Comparison of ENCODE assay signal across 31 cellular contexts in genomic region chr4:159926871-159927270, GRCh38.
DNase-seq lines count a peak whose midpoint lies in the region; ATAC-seq and TF ChIP-seq lines count a peak whose summit lies in the region.
"Had no signal": no experiment of that assay in that cellular context is flagged by ENCODE, and none has a peak within 500 bp of the region (broad histone marks: within the 10 kb centered on the region; RNA-seq: fewer than 3 reads in every experiment).

No MANE protein-coding gene starts in this region.

- H3K27me3 ChIP-seq in HCT116 (ENCODE audit: insufficient read depth, low read length) (no peaks in the 10 kb centered on the region), skeletal muscle satellite cell (ENCODE audit: control insufficient read depth, insufficient read depth, low read length) (no peaks in the 10 kb centered on the region)
- H3K27me3 ChIP-seq: cardiac muscle cell, colonic mucosa had no signal

- RAD21 ChIA-PET in HCT116 (lab: Charles Lee; ENCODE audit: low non-redundant PET in 1 of 2, low total read pairs in 2 of 2, uncharacterized antibody in 2 of 2, unreplicated experiment in 2 of 2) = no interaction called here

- H3K4me3 ChIP-seq in HCT116 (replicated peaks in 1 of 2; ENCODE audit: low read depth in 1 of 2, low read length in 2 of 2) (no peak overlapping the region), skeletal muscle satellite cell (ENCODE audit: low read length) (no peak overlapping the region)
- H3K4me3 ChIP-seq: cardiac muscle cell, colonic mucosa, left ventricle myocardium inferior, PC-9 had no signal

- no peaks in the 10 kb centered on the region for H3K4me1 ChIP-seq in HCT116 (ENCODE audit: control insufficient read depth in 1 of 2, insufficient read depth in 2 of 2, low read length in 2 of 2)
- H3K4me1 ChIP-seq in skeletal muscle satellite cell (ENCODE audit: control insufficient read depth, insufficient read depth, low read length) = peaks cover 5% of the 10 kb centered on the region
- H3K4me1 ChIP-seq: colonic mucosa, left ventricle myocardium inferior had no signal

- intact Hi-C loops in HCT116 (cut with micrococcal nuclease) = no loop called here

- H3K27ac ChIP-seq in HCT116 (ENCODE audit: low read depth, low read length) (no peak overlapping the region), epithelial cell of prostate (no peak overlapping the region)
- H3K27ac ChIP-seq: cardiac muscle cell, colonic mucosa, left ventricle myocardium inferior, PC-9 had no signal

- H3K4me1 Mint-ChIP-seq in activated CD4-positive, alpha-beta memory T cell treated with anti-CD3 and anti-CD28 coated beads, Interleukin-2, amount 10 ng/mL, durations not matched to agents 7 days and 5 days = no peaks in the 10 kb centered on the region
- H3K4me1 Mint-ChIP-seq: activated naive CD4-positive, alpha-beta T cell treated with anti-CD3 and anti-CD28 coated beads, Interleukin-2, amount 10 ng/mL, durations not matched to agents 7 days and 5 days; CD14-positive monocyte; naive B cell had no signal

- H3K9ac ChIP-seq in HCT116 (ENCODE audit: low read length) = no peak overlapping the region
- H3K9ac ChIP-seq in skeletal muscle satellite cell (ENCODE audit: low read depth, low read length) = peak overlapping the region; percentile 44

- no peak overlapping the region for H3K4me3 Mint-ChIP-seq in activated CD4-positive, alpha-beta memory T cell treated with anti-CD3 and anti-CD28 coated beads, Interleukin-2, amount 10 ng/mL, durations not matched to agents 7 days and 5 days
- H3K4me3 Mint-ChIP-seq: activated naive CD4-positive, alpha-beta T cell treated with anti-CD3 and anti-CD28 coated beads, Interleukin-2, amount 10 ng/mL, durations not matched to agents 7 days and 5 days; CD14-positive monocyte; naive B cell; T-helper 1 cell treated with Interleukin-12 subunit alpha and Interleukin-12 subunit beta and Interleukin-4 antibody, amounts not matched to agents 30 μg/mL and 1 μg/mL, for 36 hours had no signal

- H3K4me2 ChIP-seq in HCT116 (ENCODE audit: low read length) (no peak overlapping the region), skeletal muscle satellite cell (ENCODE audit: low read length) (peak overlapping the region; percentile 4)
- H3K4me2 ChIP-seq: PC-9 had no signal

- CTCF ChIA-PET in HCT116 (lab: Charles Lee) = no interaction called here
- CTCF ChIA-PET in activated CD4-positive, alpha-beta memory T cell treated with anti-CD3 and anti-CD28 coated beads, Interleukin-2, amount 10 ng/mL, durations not matched to agents 7 days and 5 days (lab: Charles Lee) = no interaction called here

- H4K20me1 ChIP-seq in HCT116 (ENCODE audit: insufficient read depth) = no peaks in the 10 kb centered on the region

- H3K36me3 Mint-ChIP-seq in activated CD4-positive, alpha-beta memory T cell treated with anti-CD3 and anti-CD28 coated beads, Interleukin-2, amount 10 ng/mL, durations not matched to agents 7 days and 5 days (ENCODE audit: low read depth) = no peaks in the 10 kb centered on the region
- H3K36me3 Mint-ChIP-seq: activated naive CD4-positive, alpha-beta T cell treated with anti-CD3 and anti-CD28 coated beads, Interleukin-2, amount 10 ng/mL, durations not matched to agents 7 days and 5 days; CD14-positive monocyte had no signal

- no peaks in the 10 kb centered on the region for H3K9me2 ChIP-seq in HCT116 (ENCODE audit: insufficient read depth)

- H3K9me3 ChIP-seq in HCT116 (ENCODE audit: control insufficient read depth in 1 of 2, insufficient read depth in 1 of 2, low read depth in 1 of 2, low read length in 2 of 2) (peaks cover 6 to 7% of the 10 kb centered on the region in 2 experiments; a peak in 1 of 4 replicates), skeletal muscle satellite cell (replicated peaks; ENCODE audit: low read length) (peaks cover 4% of the 10 kb centered on the region)
- H3K9me3 ChIP-seq: colonic mucosa had no signal

- ATAC-seq in HCT116 = peak; percentile 36; the same call in 1 of the 2 replicates
- ATAC-seq: activated CD4-positive, CD25-positive, alpha-beta regulatory T cell treated with anti-CD3 and anti-CD28 coated beads, Interleukin-2, amount 50 U/mL, for 24 hours; sciatic nerve; SK-N-SH treated with all-trans-retinoic acid at 6 μM for 48 hours had no signal

- H2AFZ ChIP-seq in HCT116 (ENCODE audit: low read depth, low read length, poor library complexity, severe bottlenecking) = no peak overlapping the region
- H2AFZ ChIP-seq: PC-9 had no signal

- no TSS peak for BruUV-seq in HCT116 (replicated peaks; lab: Mats Ljungman, UMichigan)

- no peak for TF ChIP-seq CTCF in HCT116 (IDR thresholded peaks at IDR 0.05 in 2 of 3, conservative IDR thresholded peaks at IDR 0.05 in 1 of 3; ENCODE audit: borderline replicate concordance in 1 of 3, insufficient read depth in 1 of 3, low read depth in 2 of 3, low read length in 2 of 3)

- TF ChIP-seq RAD21 in HCT116 (IDR thresholded peaks at IDR 0.05; ENCODE audit: low read depth) = no peak

- peaks cover 17% of the 10 kb centered on the region for H3K9me3 Mint-ChIP-seq in activated CD4-positive, alpha-beta memory T cell treated with anti-CD3 and anti-CD28 coated beads, Interleukin-2, amount 10 ng/mL, durations not matched to agents 7 days and 5 days

- no peaks in the 10 kb centered on the region for H3K79me2 ChIP-seq in HCT116 (ENCODE audit: insufficient read depth, low read length)

- TF ChIP-seq POLR2A in HCT116 (IDR thresholded peaks at IDR 0.05; ENCODE audit: borderline replicate concordance, extremely low read depth, insufficient read depth, insufficient read length) = no peak

- no peaks in the 10 kb centered on the region for H3K36me3 ChIP-seq in HCT116 (ENCODE audit: control insufficient read depth in 1 of 2, insufficient read depth in 2 of 2, low read length in 2 of 2)
- H3K36me3 ChIP-seq in skeletal muscle satellite cell (ENCODE audit: insufficient read depth, low read length) = no peaks in the 10 kb centered on the region
- H3K36me3 ChIP-seq: cardiac muscle cell, colonic mucosa, left ventricle myocardium inferior had no signal

- POLR2A ChIA-PET in HCT116 (lab: Charles Lee) = no interaction called here
- POLR2A ChIA-PET in activated CD4-positive, alpha-beta memory T cell treated with anti-CD3 and anti-CD28 coated beads, Interleukin-2, amount 10 ng/mL, durations not matched to agents 7 days and 5 days (lab: Charles Lee) = no interaction called here

- H3K27me3 Mint-ChIP-seq in activated CD4-positive, alpha-beta memory T cell treated with anti-CD3 and anti-CD28 coated beads, Interleukin-2, amount 10 ng/mL, durations not matched to agents 7 days and 5 days = no peaks in the 10 kb centered on the region
- H3K27me3 Mint-ChIP-seq: activated naive CD4-positive, alpha-beta T cell treated with anti-CD3 and anti-CD28 coated beads, Interleukin-2, amount 10 ng/mL, durations not matched to agents 7 days and 5 days; naive B cell had no signal

- H3K27ac Mint-ChIP-seq in activated CD4-positive, alpha-beta memory T cell treated with anti-CD3 and anti-CD28 coated beads, Interleukin-2, amount 10 ng/mL, durations not matched to agents 7 days and 5 days = no peak overlapping the region
- H3K27ac Mint-ChIP-seq: activated naive CD4-positive, alpha-beta T cell treated with anti-CD3 and anti-CD28 coated beads, Interleukin-2, amount 10 ng/mL, durations not matched to agents 7 days and 5 days; CD14-positive monocyte; naive B cell; T-helper 1 cell treated with Interleukin-12 subunit alpha and Interleukin-12 subunit beta and Interleukin-4 antibody, amounts not matched to agents 30 μg/mL and 1 μg/mL, for 36 hours had no signal

- DNase-seq in HCT116 (ENCODE audit: low read depth, low spot score) (peak; percentile 10), RKO (ENCODE audit: low spot score) (peak; percentile 5), epithelial cell of prostate (ENCODE audit: low read depth, low spot score) (peak; percentile 16), anterior cingulate cortex (lab: John Stamatoyannopoulos, UW) (no peak), NCI-H1048 (lab: John Stamatoyannopoulos, UW) (no peak)
- no peak for DNase-seq in activated CD4-positive, alpha-beta memory T cell treated with anti-CD3 and anti-CD28 coated beads, Interleukin-2, amount 10 ng/mL, durations not matched to agents 7 days and 5 days
- DNase-seq: activated CD4-positive, alpha-beta T cell treated with anti-CD3 and anti-CD28 coated beads, Interleukin-2, amount 50 U/mL, for 4 hours; activated naive CD4-positive, alpha-beta T cell treated with anti-CD3 and anti-CD28 coated beads, Interleukin-2, amount 10 ng/mL, durations not matched to agents 7 days and 5 days; Calu3; colonic mucosa; DMS79; effector CD4-positive, alpha-beta T cell; GDM1; KG1; left ventricle myocardium inferior; naive B cell; NCI-H1436 treated with DMSO at 0.1 percent for 48 hours; NCI-H2081 treated with DMSO at 0.1 percent for 48 hours; NCI-H226; NCI-H526 treated with DMSO at 0.1 percent for 48 hours; PC-9; Right ventricle myocardium superior; stimulated activated CD4-positive, alpha-beta T cell treated with anti-CD3 and anti-CD28 coated beads, Interleukin-4, amount 100 ng/mL, for 24 hours; trophoblast cell had no signal

TF ChIP-seq in HCT116, 20 proteins besides CTCF, POLR2A, EP300 and RAD21 (continues in another document):
- TF ChIP-seq TCF7L2 (IDR thresholded peaks at IDR 0.05; ENCODE audit: borderline replicate concordance, extremely low read depth, insufficient read depth, insufficient read length) = no peak
- TF ChIP-seq ZBTB33 (IDR thresholded peaks at IDR 0.05; ENCODE audit: extremely low read depth, insufficient replicate concordance, low read length) = no peak
- no peak for TF ChIP-seq FOSL1 (IDR thresholded peaks at IDR 0.05; ENCODE audit: low read depth)
- TF ChIP-seq MAX (IDR thresholded peaks at IDR 0.05) = no peak
- TF ChIP-seq ZFX (IDR thresholded peaks at IDR 0.05) = no peak
- TF ChIP-seq SP1 (IDR thresholded peaks at IDR 0.05; ENCODE audit: low read depth) = no peak
- TF ChIP-seq EZH2phosphoT487 (IDR thresholded peaks at IDR 0.05; ENCODE audit: borderline replicate concordance) = no peak

Comparison
In these comparisons a context has a peak if more than half of its experiments do, and no peak if none do; other contexts are left out.
1. DNase-seq: peak in HCT116 (single experiment), RKO (single experiment) and epithelial cell of prostate (single experiment); none in activated CD4-positive, alpha-beta memory T cell treated with anti-CD3 and anti-CD28 coated beads, Interleukin-2, amount 10 ng/mL, durations not matched to agents 7 days and 5 days (single experiment), anterior cingulate cortex (0 of 58) and NCI-H1048 (single experiment).